In genomic region chr19:31073485-31074221, GRCh38 we compare ENCODE assay signal across 1 cellular context.
TF ChIP-seq lines count a peak whose summit lies in the region.

No MANE protein-coding gene starts in this region.

TF ChIP-seq in H1, 55 proteins besides CTCF, POLR2A, EP300 and RAD21 (continued from another document):
- no peak for TF ChIP-seq NANOG (IDR thresholded peaks at IDR 0.05; ENCODE audit: insufficient read depth, low read depth, low read length, poor library complexity, severe bottlenecking)
- no peak for TF ChIP-seq PHF8 (conservative IDR thresholded peaks at IDR 0.05; ENCODE audit: low read depth, low read length)
- no peak for TF ChIP-seq USF2 (IDR thresholded peaks at IDR 0.05; ENCODE audit: low read length)
- TF ChIP-seq ZNF274 (IDR thresholded peaks at IDR 0.05; ENCODE audit: borderline replicate concordance, extremely low read depth, low read length), result no peak
- TF ChIP-seq TEAD4 (IDR thresholded peaks at IDR 0.05; ENCODE audit: low read depth, low read length), result no peak
- no peak for TF ChIP-seq ASH2L (IDR thresholded peaks at IDR 0.05; ENCODE audit: low read length)
- TF ChIP-seq SP4 (IDR thresholded peaks at IDR 0.05; ENCODE audit: low read length), result no peak
TF ChIP-seq in H1: peak in this region for 0.
